ENCODE assay signal across 5 cellular contexts in genomic region chr19:48403606-48404005, GRCh38. TPM values are rescaled to one million over a fixed set of nuclear protein-coding genes. Genes with fewer than 3 reads are reported as not detected.
DNase-seq lines count a peak whose midpoint lies in the region; ATAC-seq and TF ChIP-seq lines count a peak whose summit lies in the region.

No MANE protein-coding gene starts in this region.

- ATAC-seq in left colon: peak; percentile 51

- POLR2A ChIA-PET in activated CD4-positive, alpha-beta memory T cell treated with anti-CD3 and anti-CD28 coated beads, Interleukin-2, amount 10 ng/mL, durations not matched to agents 7 days and 5 days (lab: Charles Lee): interaction anchor here (1.1 to 1.2 kb wide), 2 partner anchors 12 to 40 kb away, joined by 4 read pairs; partner anchors contain the start of genes KDELR1, SYNGR4 and TMEM143

- H3K4me3 ChIP-seq in coronary artery: no peak overlapping the region

- DNase-seq in GM13976 (ENCODE audit: low spot score) (peak; percentile 87), HuH-7 (ENCODE audit: low spot score) (peak; percentile 64), left colon (peak; percentile 50 to 51), coronary artery (ENCODE audit: low spot score) (no peak)
- DNase-seq in activated CD4-positive, alpha-beta memory T cell treated with anti-CD3 and anti-CD28 coated beads, Interleukin-2, amount 10 ng/mL, durations not matched to agents 7 days and 5 days: peak; percentile 67

- peaks cover 39% of the 10 kb centered on the region for H3K4me1 Mint-ChIP-seq in activated CD4-positive, alpha-beta memory T cell treated with anti-CD3 and anti-CD28 coated beads, Interleukin-2, amount 10 ng/mL, durations not matched to agents 7 days and 5 days

- H3K27ac Mint-ChIP-seq in activated CD4-positive, alpha-beta memory T cell treated with anti-CD3 and anti-CD28 coated beads, Interleukin-2, amount 10 ng/mL, durations not matched to agents 7 days and 5 days: peak overlapping the region; percentile 27

- peaks cover 2% of the 10 kb centered on the region for H3K9me3 Mint-ChIP-seq in activated CD4-positive, alpha-beta memory T cell treated with anti-CD3 and anti-CD28 coated beads, Interleukin-2, amount 10 ng/mL, durations not matched to agents 7 days and 5 days

- no peak overlapping the region for H3K27ac ChIP-seq in coronary artery

- H3K27me3 Mint-ChIP-seq in activated CD4-positive, alpha-beta memory T cell treated with anti-CD3 and anti-CD28 coated beads, Interleukin-2, amount 10 ng/mL, durations not matched to agents 7 days and 5 days: peaks cover 15% of the 10 kb centered on the region

- intact Hi-C loops in left colon (cut with DNase I, micrococcal nuclease): no loop called here

- H3K36me3 Mint-ChIP-seq in activated CD4-positive, alpha-beta memory T cell treated with anti-CD3 and anti-CD28 coated beads, Interleukin-2, amount 10 ng/mL, durations not matched to agents 7 days and 5 days (ENCODE audit: low read depth): no peaks in the 10 kb centered on the region

- no peak for TF ChIP-seq CTCF in GM13976 (IDR thresholded peaks at IDR 0.05; ENCODE audit: borderline replicate concordance, control extremely low read depth, extremely low read depth, insufficient read depth, missing control alignments)
- TF ChIP-seq CTCF in coronary artery (IDR thresholded peaks at IDR 0.05): no peak

- CTCF ChIA-PET in activated CD4-positive, alpha-beta memory T cell treated with anti-CD3 and anti-CD28 coated beads, Interleukin-2, amount 10 ng/mL, durations not matched to agents 7 days and 5 days (lab: Charles Lee): interaction anchor here (0.6 to 1.6 kb wide), 3 partner anchors 12 to 40 kb away, joined by 3 to 4 read pairs (median 4); partner anchors contain the start of gene KDELR1

- H3K4me3 Mint-ChIP-seq in activated CD4-positive, alpha-beta memory T cell treated with anti-CD3 and anti-CD28 coated beads, Interleukin-2, amount 10 ng/mL, durations not matched to agents 7 days and 5 days: no peak overlapping the region

- in situ Hi-C loops in GM13976 (cut with MboI; ENCODE audit: low sequenced_read_pairs, unreplicated experiment): no loop called here

RNA-seq across cellular contexts. Expression of gene GRIN2D, which starts 10.1 kb away (rescaled TPM):
- total RNA-seq in activated CD4-positive, alpha-beta memory T cell treated with anti-CD3 and anti-CD28 coated beads, Interleukin-2, amount 10 ng/mL, durations not matched to agents 7 days and 5 days: under 1 TPM; 0.18 TPM
- total RNA-seq in left colon: under 1 TPM; 0.37 to 0.61 TPM

RNA-seq across cellular contexts. Expression of gene KDELR1, which starts 12.3 kb away (rescaled TPM):
- 10 to 100 TPM; 91.8 to 94.4 TPM for total RNA-seq in activated CD4-positive, alpha-beta memory T cell treated with anti-CD3 and anti-CD28 coated beads, Interleukin-2, amount 10 ng/mL, durations not matched to agents 7 days and 5 days
- 100 to 1,000 TPM; 226 to 236 TPM for total RNA-seq in left colon

RNA-seq across cellular contexts. Expression of gene SYNGR4, which starts 39.4 kb away (rescaled TPM):
- under 1 TPM in 1 of 2 experiments, not detected in 1; 0.28 TPM for total RNA-seq in activated CD4-positive, alpha-beta memory T cell treated with anti-CD3 and anti-CD28 coated beads, Interleukin-2, amount 10 ng/mL, durations not matched to agents 7 days and 5 days
- not detected for total RNA-seq in left colon

RNA-seq across cellular contexts. Expression of gene TMEM143, which starts 39.9 kb away (rescaled TPM):
- 10 to 100 TPM; 17.4 to 18.2 TPM for total RNA-seq in activated CD4-positive, alpha-beta memory T cell treated with anti-CD3 and anti-CD28 coated beads, Interleukin-2, amount 10 ng/mL, durations not matched to agents 7 days and 5 days
- 10 to 100 TPM; 12.5 to 18.4 TPM for total RNA-seq in left colon

RNA-seq across cellular contexts. Expression of gene GRWD1, which starts 42.2 kb away (rescaled TPM):
- 10 to 100 TPM; 25.6 to 27.1 TPM for total RNA-seq in activated CD4-positive, alpha-beta memory T cell treated with anti-CD3 and anti-CD28 coated beads, Interleukin-2, amount 10 ng/mL, durations not matched to agents 7 days and 5 days
- 10 to 100 TPM; 22.3 to 25.1 TPM for total RNA-seq in left colon
